8 cellular contexts compared by ENCODE assay signal in genomic region chr17:68398731-68399637, GRCh38. TPM values are rescaled to one million over a fixed set of nuclear protein-coding genes. Genes with fewer than 3 reads are reported as not detected.
DNase-seq lines count a peak whose midpoint lies in the region; ATAC-seq and TF ChIP-seq lines count a peak whose summit lies in the region.

No MANE protein-coding gene starts in this region.

- H3K4me1 Mint-ChIP-seq in CD4-positive, alpha-beta T cell (ENCODE audit: low read depth), result peaks cover 36% of the 10 kb centered on the region
- H3K4me1 Mint-ChIP-seq in progenitor cell of endocrine pancreas (ENCODE audit: low read depth), result peaks cover 2% of the 10 kb centered on the region

- intact Hi-C loops in CD4-positive, alpha-beta T cell (cut with DNase I, micrococcal nuclease), result loop anchor here in 1 of 2 experiments (5.0 kb wide), 1 partner anchor 42 kb away; no protein-coding TSS in a partner anchor

- H3K27ac Mint-ChIP-seq in CD4-positive, alpha-beta T cell, result no peak overlapping the region
- H3K27ac Mint-ChIP-seq in progenitor cell of endocrine pancreas, result no peak overlapping the region

- no peaks in the 10 kb centered on the region for H3K27me3 ChIP-seq in CD4-positive, alpha-beta T cell (ENCODE audit: control insufficient read depth, insufficient read depth, low read length)

- CTCF ChIA-PET in CD4-positive, alpha-beta T cell (lab: Charles Lee), result interaction anchor here (0.7 to 2.1 kb wide), 8 partner anchors 26 to 114 kb away, joined by 3 to 8 read pairs (median 4); no protein-coding TSS in a partner anchor

- H3K27ac ChIP-seq in CD4-positive, alpha-beta T cell (ENCODE audit: low read depth, low read length), result no peak overlapping the region

- no peak for ATAC-seq in CD4-positive, alpha-beta T cell (ENCODE audit: poor library complexity)
- peak; percentile 84 for ATAC-seq in GM18867 (IDR thresholded peaks at IDR 0.05; ENCODE audit: unreplicated experiment)
- peak; percentile 55 for ATAC-seq in HG03108 (IDR thresholded peaks at IDR 0.05; ENCODE audit: unreplicated experiment)

- H3K4me3 Mint-ChIP-seq in CD4-positive, alpha-beta T cell, result no peak overlapping the region
- H3K4me3 Mint-ChIP-seq in progenitor cell of endocrine pancreas (ENCODE audit: low read depth), result no peak overlapping the region

- POLR2A ChIA-PET in CD4-positive, alpha-beta T cell (lab: Charles Lee), result interaction anchor here (0.8 to 3.6 kb wide), 6 partner anchors 15 to 152 kb away, joined by 3 to 25 read pairs (median 4); partner anchors contain the start of genes AMZ2, ARSG and SLC16A6

- peaks cover 8% of the 10 kb centered on the region for H3K9me3 ChIP-seq in CD4-positive, alpha-beta T cell (ENCODE audit: control insufficient read depth, low read length)

- H3K27me3 Mint-ChIP-seq in CD4-positive, alpha-beta T cell, result no peaks in the 10 kb centered on the region
- H3K27me3 Mint-ChIP-seq in progenitor cell of endocrine pancreas, result peaks cover 6% of the 10 kb centered on the region

- no peaks in the 10 kb centered on the region for H3K9me3 Mint-ChIP-seq in CD4-positive, alpha-beta T cell
- peaks cover under 1% of the 10 kb centered on the region for H3K9me3 Mint-ChIP-seq in progenitor cell of endocrine pancreas (ENCODE audit: low read depth)

- H3K36me3 Mint-ChIP-seq in CD4-positive, alpha-beta T cell (ENCODE audit: low read depth), result peaks cover 27% of the 10 kb centered on the region
- H3K36me3 Mint-ChIP-seq in progenitor cell of endocrine pancreas (ENCODE audit: insufficient read depth), result no peaks in the 10 kb centered on the region

- TF ChIP-seq CTCF in CD4-positive, alpha-beta T cell (IDR thresholded peaks at IDR 0.05), result peak; percentile 40
- peak; percentile 74 for TF ChIP-seq CTCF in progenitor cell of endocrine pancreas (IDR thresholded peaks at IDR 0.05; ENCODE audit: unreplicated experiment)

- no peak for DNase-seq in CD4-positive, alpha-beta T cell
- DNase-seq in NCI-H526 (lab: John Stamatoyannopoulos, UW) (peak; percentile 12 to 66), globus pallidus (ENCODE audit: low spot score) (peak; percentile 17), progenitor cell of endocrine pancreas (ENCODE audit: low spot score, unreplicated experiment) (peak; percentile 45)
- peak; percentile 68 for DNase-seq in activated CD8-positive, alpha-beta memory T cell treated with anti-CD3 and anti-CD28 coated beads, Interleukin-2, amount 50 U/mL, for 48 hours
- DNase-seq in effector CD8-positive, alpha-beta T cell (lab: John Stamatoyannopoulos, UW), result no peak

RNA-seq across cellular contexts. Expression of gene WIPI1, which starts 58.3 kb away (rescaled TPM):
- 1 to 10 TPM; 2.0 to 2.6 TPM for total RNA-seq in CD4-positive, alpha-beta T cell
- total RNA-seq in progenitor cell of endocrine pancreas, result 53.5 and 54.3 TPM in 2 replicates

Comparison
In these comparisons a context has a peak if more than half of its experiments do, and no peak if none do; other contexts are left out.
1. DNase-seq: peak in NCI-H526 (2 of 2), activated CD8-positive, alpha-beta memory T cell treated with anti-CD3 and anti-CD28 coated beads, Interleukin-2, amount 50 U/mL, for 48 hours (single experiment), globus pallidus (single experiment) and progenitor cell of endocrine pancreas (single experiment); none in CD4-positive, alpha-beta T cell (0 of 10) and effector CD8-positive, alpha-beta T cell (single experiment).
2. RNA of gene WIPI1, which starts 58.3 kb away (total RNA-seq): 53.5 to 54.3 TPM in progenitor cell of endocrine pancreas; 2.0 to 2.6 TPM in CD4-positive, alpha-beta T cell; every median in the first group is over 10 times any median in the second.